Comparison of ENCODE assay signal across 1 cellular context in the genomic region with DNA sequence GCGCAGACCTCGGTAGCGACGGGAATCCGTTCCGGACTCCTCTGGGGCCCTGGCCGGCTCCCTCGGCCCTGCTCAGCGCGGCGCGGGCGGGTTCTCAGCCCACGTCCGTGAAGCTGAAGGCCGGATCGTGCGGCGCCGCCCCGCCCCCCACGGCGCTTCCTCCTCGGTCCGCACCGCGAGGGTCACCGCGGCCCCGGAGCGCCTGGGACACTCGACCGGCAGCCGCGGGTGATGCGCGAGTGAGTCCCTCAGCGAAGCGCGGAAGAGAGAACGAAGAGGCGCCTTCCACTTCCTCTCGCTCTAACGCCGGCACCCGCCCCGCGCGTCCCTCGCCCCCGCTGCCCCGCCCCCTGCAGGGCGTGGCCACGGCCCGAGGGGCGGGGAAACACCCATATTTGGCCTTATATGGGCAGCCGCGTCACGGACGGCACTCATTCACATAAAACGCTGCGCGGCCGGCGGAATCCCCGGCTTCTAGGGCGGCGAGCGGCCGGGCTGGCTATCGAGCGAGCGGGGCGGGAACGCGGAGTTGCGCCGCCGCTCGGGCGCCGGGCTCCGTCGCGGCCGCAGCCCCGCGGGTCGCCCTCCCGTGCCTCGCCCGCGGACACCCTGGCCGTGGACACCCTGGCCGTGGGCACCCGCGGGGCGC.
TF ChIP-seq lines count a peak whose summit lies in the region.

A gene with protein sequence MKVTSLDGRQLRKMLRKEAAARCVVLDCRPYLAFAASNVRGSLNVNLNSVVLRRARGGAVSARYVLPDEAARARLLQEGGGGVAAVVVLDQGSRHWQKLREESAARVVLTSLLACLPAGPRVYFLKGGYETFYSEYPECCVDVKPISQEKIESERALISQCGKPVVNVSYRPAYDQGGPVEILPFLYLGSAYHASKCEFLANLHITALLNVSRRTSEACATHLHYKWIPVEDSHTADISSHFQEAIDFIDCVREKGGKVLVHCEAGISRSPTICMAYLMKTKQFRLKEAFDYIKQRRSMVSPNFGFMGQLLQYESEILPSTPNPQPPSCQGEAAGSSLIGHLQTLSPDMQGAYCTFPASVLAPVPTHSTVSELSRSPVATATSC (plus strand): TSS at position 470 of the 649 bp plus-strand sequence. CDS start 215 bp downstream, outside the sequence.

TF ChIP-seq in HepG2, 621 proteins besides CTCF, POLR2A, EP300 and RAD21 (continued from another document and continues in another):
- TF ChIP-seq, protein P1, sequence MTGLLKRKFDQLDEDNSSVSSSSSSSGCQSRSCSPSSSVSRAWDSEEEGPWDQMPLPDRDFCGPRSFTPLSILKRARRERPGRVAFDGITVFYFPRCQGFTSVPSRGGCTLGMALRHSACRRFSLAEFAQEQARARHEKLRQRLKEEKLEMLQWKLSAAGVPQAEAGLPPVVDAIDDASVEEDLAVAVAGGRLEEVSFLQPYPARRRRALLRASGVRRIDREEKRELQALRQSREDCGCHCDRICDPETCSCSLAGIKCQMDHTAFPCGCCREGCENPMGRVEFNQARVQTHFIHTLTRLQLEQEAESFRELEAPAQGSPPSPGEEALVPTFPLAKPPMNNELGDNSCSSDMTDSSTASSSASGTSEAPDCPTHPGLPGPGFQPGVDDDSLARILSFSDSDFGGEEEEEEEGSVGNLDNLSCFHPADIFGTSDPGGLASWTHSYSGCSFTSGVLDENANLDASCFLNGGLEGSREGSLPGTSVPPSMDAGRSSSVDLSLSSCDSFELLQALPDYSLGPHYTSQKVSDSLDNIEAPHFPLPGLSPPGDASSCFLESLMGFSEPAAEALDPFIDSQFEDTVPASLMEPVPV (CRISPR knock-in tag; IDR thresholded peaks at IDR 0.05) = no peak
- TF ChIP-seq SNAPC2 (CRISPR knock-in tag; IDR thresholded peaks at IDR 0.05) (no peak), HNRNPL (IDR thresholded peaks at IDR 0.05; ENCODE audit: low read depth, low read length) (no peak), ZNF678 (CRISPR knock-in tag; IDR thresholded peaks at IDR 0.05) (no peak), CEBPB (IDR thresholded peaks at IDR 0.05; ENCODE audit: borderline replicate concordance, low read depth, low read length) (no peak), MTA3 (CRISPR knock-in tag; IDR thresholded peaks at IDR 0.05) (no peak), SP1 (IDR thresholded peaks at IDR 0.05) (no peak), SP1 (CRISPR knock-in tag; IDR thresholded peaks at IDR 0.05) (peak; percentile 94), ISL2 (CRISPR knock-in tag; IDR thresholded peaks at IDR 0.05) (0 out of 2 replicates have a peak, but pooled peaks have one; percentile 36), PHB2 (IDR thresholded peaks at IDR 0.05; ENCODE audit: partially characterized antibody) (no peak), FOSL2 (CRISPR knock-in tag; IDR thresholded peaks at IDR 0.05) (peak; percentile 35; the same call in 1 of the 2 replicates), ZNF629 (CRISPR knock-in tag; conservative IDR thresholded peaks at IDR 0.05) (no peak), ZNF788 (CRISPR knock-in tag; IDR thresholded peaks at IDR 0.05; ENCODE audit: borderline replicate concordance) (no peak), ZNF543 (CRISPR knock-in tag; IDR thresholded peaks at IDR 0.05) (no peak), TBL1XR1 (IDR thresholded peaks at IDR 0.05; ENCODE audit: borderline replicate concordance, low read length, partially characterized antibody) (no peak), ZNF160 (CRISPR knock-in tag; IDR thresholded peaks at IDR 0.05) (0 out of 2 replicates have a peak, but pooled peaks have one; percentile 18), GABPA (IDR thresholded peaks at IDR 0.05; ENCODE audit: low read depth, low read length) (0 out of 2 replicates have a peak, but pooled peaks have one; percentile 20), GABPA (CRISPR knock-in tag; IDR thresholded peaks at IDR 0.05; ENCODE audit: low read depth) (no peak), EED (CRISPR knock-in tag; IDR thresholded peaks at IDR 0.05) (no peak), MZF1 (CRISPR knock-in tag; IDR thresholded peaks at IDR 0.05; ENCODE audit: borderline replicate concordance) (no peak), ZFP36L1 (CRISPR knock-in tag; IDR thresholded peaks at IDR 0.05) (no peak), SMAD9 (CRISPR knock-in tag; IDR thresholded peaks at IDR 0.05) (no peak), ZNF737 (CRISPR knock-in tag; IDR thresholded peaks at IDR 0.05; ENCODE audit: borderline replicate concordance) (no peak), ZFP1 (CRISPR knock-in tag; IDR thresholded peaks at IDR 0.05) (no peak), ZNF33A (CRISPR knock-in tag; IDR thresholded peaks at IDR 0.05; ENCODE audit: borderline replicate concordance) (no peak), HNF4G (IDR thresholded peaks at IDR 0.05; ENCODE audit: borderline replicate concordance, low read depth, low read length) (no peak), HNF4G (CRISPR knock-in tag; IDR thresholded peaks at IDR 0.05; ENCODE audit: borderline replicate concordance, low read depth) (no peak), ZNF746 (CRISPR knock-in tag; IDR thresholded peaks at IDR 0.05) (no peak), GATAD2A (CRISPR knock-in tag; IDR thresholded peaks at IDR 0.05) (no peak)
- TF ChIP-seq, protein P2, sequence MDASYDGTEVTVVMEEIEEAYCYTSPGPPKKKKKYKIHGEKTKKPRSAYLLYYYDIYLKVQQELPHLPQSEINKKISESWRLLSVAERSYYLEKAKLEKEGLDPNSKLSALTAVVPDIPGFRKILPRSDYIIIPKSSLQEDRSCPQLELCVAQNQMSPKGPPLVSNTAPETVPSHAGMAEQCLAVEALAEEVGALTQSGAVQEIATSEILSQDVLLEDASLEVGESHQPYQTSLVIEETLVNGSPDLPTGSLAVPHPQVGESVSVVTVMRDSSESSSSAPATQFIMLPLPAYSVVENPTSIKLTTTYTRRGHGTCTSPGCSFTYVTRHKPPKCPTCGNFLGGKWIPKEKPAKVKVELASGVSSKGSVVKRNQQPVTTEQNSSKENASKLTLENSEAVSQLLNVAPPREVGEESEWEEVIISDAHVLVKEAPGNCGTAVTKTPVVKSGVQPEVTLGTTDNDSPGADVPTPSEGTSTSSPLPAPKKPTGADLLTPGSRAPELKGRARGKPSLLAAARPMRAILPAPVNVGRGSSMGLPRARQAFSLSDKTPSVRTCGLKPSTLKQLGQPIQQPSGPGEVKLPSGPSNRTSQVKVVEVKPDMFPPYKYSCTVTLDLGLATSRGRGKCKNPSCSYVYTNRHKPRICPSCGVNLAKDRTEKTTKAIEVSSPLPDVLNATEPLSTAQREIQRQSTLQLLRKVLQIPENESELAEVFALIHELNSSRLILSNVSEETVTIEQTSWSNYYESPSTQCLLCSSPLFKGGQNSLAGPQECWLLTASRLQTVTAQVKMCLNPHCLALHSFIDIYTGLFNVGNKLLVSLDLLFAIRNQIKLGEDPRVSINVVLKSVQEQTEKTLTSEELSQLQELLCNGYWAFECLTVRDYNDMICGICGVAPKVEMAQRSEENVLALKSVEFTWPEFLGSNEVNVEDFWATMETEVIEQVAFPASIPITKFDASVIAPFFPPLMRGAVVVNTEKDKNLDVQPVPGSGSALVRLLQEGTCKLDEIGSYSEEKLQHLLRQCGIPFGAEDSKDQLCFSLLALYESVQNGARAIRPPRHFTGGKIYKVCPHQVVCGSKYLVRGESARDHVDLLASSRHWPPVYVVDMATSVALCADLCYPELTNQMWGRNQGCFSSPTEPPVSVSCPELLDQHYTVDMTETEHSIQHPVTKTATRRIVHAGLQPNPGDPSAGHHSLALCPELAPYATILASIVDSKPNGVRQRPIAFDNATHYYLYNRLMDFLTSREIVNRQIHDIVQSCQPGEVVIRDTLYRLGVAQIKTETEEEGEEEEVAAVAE (CRISPR knock-in tag; IDR thresholded peaks at IDR 0.05; ENCODE audit: borderline replicate concordance) = no peak
- TF ChIP-seq, protein P3, sequence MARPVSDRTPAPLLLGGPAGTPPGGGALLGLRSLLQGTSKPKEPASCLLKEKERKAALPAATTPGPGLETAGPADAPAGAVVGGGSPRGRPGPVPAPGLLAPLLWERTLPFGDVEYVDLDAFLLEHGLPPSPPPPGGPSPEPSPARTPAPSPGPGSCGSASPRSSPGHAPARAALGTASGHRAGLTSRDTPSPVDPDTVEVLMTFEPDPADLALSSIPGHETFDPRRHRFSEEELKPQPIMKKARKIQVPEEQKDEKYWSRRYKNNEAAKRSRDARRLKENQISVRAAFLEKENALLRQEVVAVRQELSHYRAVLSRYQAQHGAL (CRISPR knock-in tag; IDR thresholded peaks at IDR 0.05; ENCODE audit: not compliant biosample characterization) = no peak
- TF ChIP-seq, protein P4, sequence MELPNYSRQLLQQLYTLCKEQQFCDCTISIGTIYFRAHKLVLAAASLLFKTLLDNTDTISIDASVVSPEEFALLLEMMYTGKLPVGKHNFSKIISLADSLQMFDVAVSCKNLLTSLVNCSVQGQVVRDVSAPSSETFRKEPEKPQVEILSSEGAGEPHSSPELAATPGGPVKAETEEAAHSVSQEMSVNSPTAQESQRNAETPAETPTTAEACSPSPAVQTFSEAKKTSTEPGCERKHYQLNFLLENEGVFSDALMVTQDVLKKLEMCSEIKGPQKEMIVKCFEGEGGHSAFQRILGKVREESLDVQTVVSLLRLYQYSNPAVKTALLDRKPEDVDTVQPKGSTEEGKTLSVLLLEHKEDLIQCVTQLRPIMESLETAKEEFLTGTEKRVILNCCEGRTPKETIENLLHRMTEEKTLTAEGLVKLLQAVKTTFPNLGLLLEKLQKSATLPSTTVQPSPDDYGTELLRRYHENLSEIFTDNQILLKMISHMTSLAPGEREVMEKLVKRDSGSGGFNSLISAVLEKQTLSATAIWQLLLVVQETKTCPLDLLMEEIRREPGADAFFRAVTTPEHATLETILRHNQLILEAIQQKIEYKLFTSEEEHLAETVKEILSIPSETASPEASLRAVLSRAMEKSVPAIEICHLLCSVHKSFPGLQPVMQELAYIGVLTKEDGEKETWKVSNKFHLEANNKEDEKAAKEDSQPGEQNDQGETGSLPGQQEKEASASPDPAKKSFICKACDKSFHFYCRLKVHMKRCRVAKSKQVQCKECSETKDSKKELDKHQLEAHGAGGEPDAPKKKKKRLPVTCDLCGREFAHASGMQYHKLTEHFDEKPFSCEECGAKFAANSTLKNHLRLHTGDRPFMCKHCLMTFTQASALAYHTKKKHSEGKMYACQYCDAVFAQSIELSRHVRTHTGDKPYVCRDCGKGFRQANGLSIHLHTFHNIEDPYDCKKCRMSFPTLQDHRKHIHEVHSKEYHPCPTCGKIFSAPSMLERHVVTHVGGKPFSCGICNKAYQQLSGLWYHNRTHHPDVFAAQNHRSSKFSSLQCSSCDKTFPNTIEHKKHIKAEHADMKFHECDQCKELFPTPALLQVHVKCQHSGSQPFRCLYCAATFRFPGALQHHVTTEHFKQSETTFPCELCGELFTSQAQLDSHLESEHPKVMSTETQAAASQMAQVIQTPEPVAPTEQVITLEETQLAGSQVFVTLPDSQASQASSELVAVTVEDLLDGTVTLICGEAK (IDR thresholded peaks at IDR 0.05) = no peak
- TF ChIP-seq, protein P4 (CRISPR knock-in tag; IDR thresholded peaks at IDR 0.05) = no peak
- TF ChIP-seq, protein P5, sequence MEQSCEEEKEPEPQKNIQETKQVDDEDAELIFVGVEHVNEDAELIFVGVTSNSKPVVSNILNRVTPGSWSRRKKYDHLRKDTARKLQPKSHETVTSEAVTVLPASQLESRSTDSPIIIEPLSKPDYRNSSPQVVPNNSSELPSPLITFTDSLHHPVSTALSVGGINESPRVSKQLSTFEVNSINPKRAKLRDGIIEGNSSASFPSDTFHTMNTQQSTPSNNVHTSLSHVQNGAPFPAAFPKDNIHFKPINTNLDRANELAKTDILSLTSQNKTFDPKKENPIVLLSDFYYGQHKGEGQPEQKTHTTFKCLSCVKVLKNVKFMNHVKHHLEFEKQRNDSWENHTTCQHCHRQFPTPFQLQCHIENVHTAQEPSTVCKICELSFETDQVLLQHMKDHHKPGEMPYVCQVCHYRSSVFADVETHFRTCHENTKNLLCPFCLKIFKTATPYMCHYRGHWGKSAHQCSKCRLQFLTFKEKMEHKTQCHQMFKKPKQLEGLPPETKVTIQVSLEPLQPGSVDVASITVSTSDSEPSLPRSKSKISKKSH (CRISPR knock-in tag; IDR thresholded peaks at IDR 0.05; ENCODE audit: borderline replicate concordance) = no peak
- TF ChIP-seq, protein P6, sequence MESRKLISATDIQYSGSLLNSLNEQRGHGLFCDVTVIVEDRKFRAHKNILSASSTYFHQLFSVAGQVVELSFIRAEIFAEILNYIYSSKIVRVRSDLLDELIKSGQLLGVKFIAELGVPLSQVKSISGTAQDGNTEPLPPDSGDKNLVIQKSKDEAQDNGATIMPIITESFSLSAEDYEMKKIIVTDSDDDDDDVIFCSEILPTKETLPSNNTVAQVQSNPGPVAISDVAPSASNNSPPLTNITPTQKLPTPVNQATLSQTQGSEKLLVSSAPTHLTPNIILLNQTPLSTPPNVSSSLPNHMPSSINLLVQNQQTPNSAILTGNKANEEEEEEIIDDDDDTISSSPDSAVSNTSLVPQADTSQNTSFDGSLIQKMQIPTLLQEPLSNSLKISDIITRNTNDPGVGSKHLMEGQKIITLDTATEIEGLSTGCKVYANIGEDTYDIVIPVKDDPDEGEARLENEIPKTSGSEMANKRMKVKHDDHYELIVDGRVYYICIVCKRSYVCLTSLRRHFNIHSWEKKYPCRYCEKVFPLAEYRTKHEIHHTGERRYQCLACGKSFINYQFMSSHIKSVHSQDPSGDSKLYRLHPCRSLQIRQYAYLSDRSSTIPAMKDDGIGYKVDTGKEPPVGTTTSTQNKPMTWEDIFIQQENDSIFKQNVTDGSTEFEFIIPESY (CRISPR knock-in tag; IDR thresholded peaks at IDR 0.05) = no peak
- TF ChIP-seq, protein P7, sequence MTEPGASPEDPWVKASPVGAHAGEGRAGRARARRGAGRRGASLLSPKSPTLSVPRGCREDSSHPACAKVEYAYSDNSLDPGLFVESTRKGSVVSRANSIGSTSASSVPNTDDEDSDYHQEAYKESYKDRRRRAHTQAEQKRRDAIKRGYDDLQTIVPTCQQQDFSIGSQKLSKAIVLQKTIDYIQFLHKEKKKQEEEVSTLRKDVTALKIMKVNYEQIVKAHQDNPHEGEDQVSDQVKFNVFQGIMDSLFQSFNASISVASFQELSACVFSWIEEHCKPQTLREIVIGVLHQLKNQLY (CRISPR knock-in tag; IDR thresholded peaks at IDR 0.05) = no peak
